Comparison of ENCODE assay signal across 1 cellular context in the genomic region with DNA sequence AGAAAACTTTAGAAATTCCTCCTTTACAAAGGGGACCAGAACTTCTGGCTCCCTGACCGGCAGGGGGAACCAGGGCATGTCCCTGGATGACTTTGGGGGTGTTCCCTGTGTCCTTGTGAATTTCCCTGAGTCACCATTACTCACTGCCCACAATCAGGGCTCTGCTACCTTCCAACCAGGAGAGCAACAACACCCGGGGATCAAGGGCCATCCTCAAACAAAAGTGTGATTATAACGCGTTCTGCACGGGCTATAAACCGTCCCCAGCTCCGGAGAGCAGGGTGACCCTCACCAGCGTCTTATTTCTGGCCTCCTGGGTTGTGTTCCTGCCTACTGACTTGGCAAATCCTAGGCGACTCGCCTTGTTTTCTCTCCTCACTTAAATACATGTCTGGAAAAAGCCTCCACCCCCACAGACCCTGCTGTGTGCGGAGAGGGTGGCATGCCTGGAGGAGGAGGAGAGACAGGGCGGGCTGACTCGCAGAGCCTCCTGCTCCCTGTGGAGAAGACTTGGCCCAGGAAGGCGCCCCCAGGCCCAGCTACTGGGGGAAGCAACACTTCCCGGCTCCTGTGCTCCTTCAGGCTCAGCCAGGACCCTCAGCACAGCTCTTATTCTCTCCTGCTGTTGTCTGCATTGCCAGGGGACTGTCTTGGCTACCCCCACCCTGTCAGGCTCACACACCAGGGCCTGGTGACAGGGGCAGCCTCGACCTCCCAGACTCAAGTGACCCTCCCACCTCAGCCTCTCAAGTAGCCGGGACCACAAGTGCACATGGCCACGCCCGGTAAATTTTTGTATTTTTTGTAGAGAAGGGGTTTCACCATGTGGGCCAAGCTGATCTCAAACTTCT.
A peak's percentile ranks its signal among the peaks of the same experiment; 100 is the strongest.
TF ChIP-seq lines count a peak whose summit lies in the region.

No MANE protein-coding gene starts in this region.

TF ChIP-seq in K562, 482 proteins besides CTCF, POLR2A, EP300 and RAD21 (continued from another document):
- TF ChIP-seq JUND (IDR thresholded peaks at IDR 0.05; ENCODE audit: borderline replicate concordance, low read depth, low read length) = peak; percentile 96
- peak; percentile 96; the same call in 2 of the 3 replicates for TF ChIP-seq JUND (tag; IDR thresholded peaks at IDR 0.05; ENCODE audit: borderline replicate concordance, low read depth, low read length)
- TF ChIP-seq NCOA1 (IDR thresholded peaks at IDR 0.05; ENCODE audit: low read depth) = peak; percentile 66; the same call in 1 of the 2 replicates
- peak; percentile 56; the same call in 1 of the 2 replicates for TF ChIP-seq ZBTB7A (IDR thresholded peaks at IDR 0.05; ENCODE audit: borderline replicate concordance, control insufficient read depth, low read depth, low read length)
- TF ChIP-seq, protein P1, sequence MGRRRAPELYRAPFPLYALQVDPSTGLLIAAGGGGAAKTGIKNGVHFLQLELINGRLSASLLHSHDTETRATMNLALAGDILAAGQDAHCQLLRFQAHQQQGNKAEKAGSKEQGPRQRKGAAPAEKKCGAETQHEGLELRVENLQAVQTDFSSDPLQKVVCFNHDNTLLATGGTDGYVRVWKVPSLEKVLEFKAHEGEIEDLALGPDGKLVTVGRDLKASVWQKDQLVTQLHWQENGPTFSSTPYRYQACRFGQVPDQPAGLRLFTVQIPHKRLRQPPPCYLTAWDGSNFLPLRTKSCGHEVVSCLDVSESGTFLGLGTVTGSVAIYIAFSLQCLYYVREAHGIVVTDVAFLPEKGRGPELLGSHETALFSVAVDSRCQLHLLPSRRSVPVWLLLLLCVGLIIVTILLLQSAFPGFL (CRISPR knock-in tag; IDR thresholded peaks at IDR 0.05) = peak; percentile 83; the same call in 1 of the 2 replicates
- 0 out of 4 replicates have a peak, but pooled peaks have one; percentile 22 to 35 for TF ChIP-seq FOXA3 (CRISPR knock-in tag; conservative IDR thresholded peaks at IDR 0.05 in 1 of 2, IDR thresholded peaks at IDR 0.05 in 1 of 2)
- TF ChIP-seq, protein P2, sequence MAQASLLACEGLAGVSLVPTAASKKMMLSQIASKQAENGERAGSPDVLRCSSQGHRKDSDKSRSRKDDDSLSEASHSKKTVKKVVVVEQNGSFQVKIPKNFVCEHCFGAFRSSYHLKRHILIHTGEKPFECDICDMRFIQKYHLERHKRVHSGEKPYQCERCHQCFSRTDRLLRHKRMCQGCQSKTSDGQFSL (CRISPR knock-in tag; IDR thresholded peaks at IDR 0.05) = peak; percentile 59; the same call in 1 of the 2 replicates
- TF ChIP-seq, protein P2 (tag; IDR thresholded peaks at IDR 0.05) = no peak; a peak in 2 of 4 replicates
- peak; percentile 32; the same call in 1 of the 2 replicates for TF ChIP-seq RB1 (IDR thresholded peaks at IDR 0.05; ENCODE audit: low read depth)
- TF ChIP-seq, protein P3, sequence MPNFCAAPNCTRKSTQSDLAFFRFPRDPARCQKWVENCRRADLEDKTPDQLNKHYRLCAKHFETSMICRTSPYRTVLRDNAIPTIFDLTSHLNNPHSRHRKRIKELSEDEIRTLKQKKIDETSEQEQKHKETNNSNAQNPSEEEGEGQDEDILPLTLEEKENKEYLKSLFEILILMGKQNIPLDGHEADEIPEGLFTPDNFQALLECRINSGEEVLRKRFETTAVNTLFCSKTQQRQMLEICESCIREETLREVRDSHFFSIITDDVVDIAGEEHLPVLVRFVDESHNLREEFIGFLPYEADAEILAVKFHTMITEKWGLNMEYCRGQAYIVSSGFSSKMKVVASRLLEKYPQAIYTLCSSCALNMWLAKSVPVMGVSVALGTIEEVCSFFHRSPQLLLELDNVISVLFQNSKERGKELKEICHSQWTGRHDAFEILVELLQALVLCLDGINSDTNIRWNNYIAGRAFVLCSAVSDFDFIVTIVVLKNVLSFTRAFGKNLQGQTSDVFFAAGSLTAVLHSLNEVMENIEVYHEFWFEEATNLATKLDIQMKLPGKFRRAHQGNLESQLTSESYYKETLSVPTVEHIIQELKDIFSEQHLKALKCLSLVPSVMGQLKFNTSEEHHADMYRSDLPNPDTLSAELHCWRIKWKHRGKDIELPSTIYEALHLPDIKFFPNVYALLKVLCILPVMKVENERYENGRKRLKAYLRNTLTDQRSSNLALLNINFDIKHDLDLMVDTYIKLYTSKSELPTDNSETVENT (CRISPR knock-in tag; IDR thresholded peaks at IDR 0.05) = no peak
- no peak for TF ChIP-seq SIN3B (IDR thresholded peaks at IDR 0.05; ENCODE audit: low read depth)
- peak; percentile 86 for TF ChIP-seq EP400 (IDR thresholded peaks at IDR 0.05)
- TF ChIP-seq, protein P4, sequence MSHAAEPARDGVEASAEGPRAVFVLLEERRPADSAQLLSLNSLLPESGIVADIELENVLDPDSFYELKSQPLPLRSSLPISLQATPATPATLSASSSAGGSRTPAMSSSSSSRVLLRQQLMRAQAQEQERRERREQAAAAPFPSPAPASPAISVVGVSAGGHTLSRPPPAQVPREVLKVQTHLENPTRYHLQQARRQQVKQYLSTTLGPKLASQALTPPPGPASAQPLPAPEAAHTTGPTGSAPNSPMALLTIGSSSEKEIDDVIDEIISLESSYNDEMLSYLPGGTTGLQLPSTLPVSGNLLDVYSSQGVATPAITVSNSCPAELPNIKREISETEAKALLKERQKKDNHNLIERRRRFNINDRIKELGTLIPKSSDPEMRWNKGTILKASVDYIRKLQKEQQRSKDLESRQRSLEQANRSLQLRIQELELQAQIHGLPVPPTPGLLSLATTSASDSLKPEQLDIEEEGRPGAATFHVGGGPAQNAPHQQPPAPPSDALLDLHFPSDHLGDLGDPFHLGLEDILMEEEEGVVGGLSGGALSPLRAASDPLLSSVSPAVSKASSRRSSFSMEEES (CRISPR knock-in tag; IDR thresholded peaks at IDR 0.05) = no peak
